In the genomic region with DNA sequence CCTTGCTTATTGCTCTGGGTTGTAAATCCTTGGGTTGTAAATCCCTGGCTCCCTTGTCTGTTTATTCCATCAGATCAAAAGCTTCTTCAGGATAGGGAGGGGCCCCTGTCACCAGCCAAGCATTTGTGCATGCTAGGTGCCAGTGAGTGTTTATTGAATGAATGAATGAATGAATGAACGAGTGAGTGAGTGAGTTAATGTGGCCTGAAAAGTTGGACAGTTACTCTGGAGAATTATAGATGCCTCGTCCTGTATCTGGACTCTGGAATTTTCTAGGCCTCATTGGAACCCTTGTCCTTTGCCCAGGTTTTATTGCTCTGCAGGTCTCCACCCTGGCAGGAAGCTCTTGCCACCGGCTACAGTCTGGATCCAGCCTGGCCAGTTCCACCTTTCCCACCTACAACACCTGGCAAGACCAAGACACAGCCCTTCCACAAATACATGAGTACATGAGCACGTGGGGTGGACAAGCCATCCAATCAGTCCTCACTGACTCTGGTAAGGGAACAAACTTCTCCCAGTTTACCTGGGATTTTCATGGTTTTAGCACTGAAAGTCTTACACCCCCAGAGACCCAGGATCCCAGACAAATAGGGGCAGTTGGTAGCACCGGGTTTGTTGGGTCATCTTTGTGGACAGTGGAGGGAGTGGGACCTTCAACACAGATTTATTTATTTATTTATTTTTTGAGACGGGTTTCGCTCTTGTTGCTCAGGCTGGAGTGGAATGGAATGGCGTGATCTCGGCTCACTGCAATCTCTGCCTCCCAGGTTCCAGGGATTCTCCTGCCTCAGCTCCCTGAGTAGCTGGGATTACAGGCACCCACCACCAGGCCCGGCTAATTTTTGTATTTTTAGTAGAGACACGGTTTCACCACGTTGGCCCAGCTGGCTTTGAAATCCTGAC, we compare ENCODE assay signal across 16 cellular contexts. TPM values are rescaled to one million over a fixed set of nuclear protein-coding genes. Genes with fewer than 3 reads are reported as not detected.
A peak's percentile ranks its signal among the peaks of the same experiment; 100 is the strongest.
DNase-seq lines count a peak whose midpoint lies in the region; TF ChIP-seq lines count a peak whose summit lies in the region.
"Had no signal": no experiment of that assay in that cellular context is flagged by ENCODE, and none has a peak within 500 bp of the region (broad histone marks: within the 10 kb centered on the region; RNA-seq: fewer than 3 reads in every experiment).

No MANE protein-coding gene starts in this region.

- no peaks in the 10 kb centered on the region for H3K27me3 Mint-ChIP-seq in Caco-2 (ENCODE audit: insufficient read depth, unreplicated experiment)
- peaks cover 13% of the 10 kb centered on the region for H3K27me3 Mint-ChIP-seq in HFFc6 (ENCODE audit: insufficient read depth)

- CTCF ChIA-PET in Caco-2 (lab: Charles Lee): no interaction called here

- no peak overlapping the region for H3K9ac ChIP-seq in OCI-LY3 (ENCODE audit: low read length)
- no peak overlapping the region for H3K9ac ChIP-seq in duodenal mucosa (ENCODE audit: low read depth in 1 of 2, low read length in 2 of 2)
- H3K9ac ChIP-seq: BLaER1 treated with 17β-estradiol and CSF1 and Interleukin-3, amounts not matched to agents 10 nM and 100 nM had no signal

- H3K4me3 ChIP-seq in Caco-2 (ENCODE audit: low read depth, low read length) (no peak overlapping the region), OCI-LY3 (ENCODE audit: low read length) (no peak overlapping the region), duodenal mucosa (ENCODE audit: low read depth in 1 of 2, low read length in 2 of 2) (no peak overlapping the region), muscle layer of duodenum (ENCODE audit: low read depth in 1 of 2, low read length in 2 of 2) (no peak overlapping the region)
- H3K4me3 ChIP-seq: BLaER1 treated with 17β-estradiol and CSF1 and Interleukin-3, amounts not matched to agents 10 nM and 100 nM; PC-9; SJSA1 had no signal

- BruUV-seq in Caco-2 (replicated peaks; lab: Mats Ljungman, UMichigan): no TSS peak

- peak in 1 of 2 experiments; percentile 72 for DNase-seq in Caco-2
- DNase-seq in HFFc6: no peak
- DNase-seq in stimulated activated CD4-positive, alpha-beta T cell treated with anti-CD3 and anti-CD28 coated beads, Interleukin-1b, Interleukin-23, amount 100 ng/mL, for 48 hours: no peak
- DNase-seq in NCI-H774 (lab: John Stamatoyannopoulos, UW): no peak
- no peak for DNase-seq in NCI-H748 treated with DMSO at 0.1 percent for 48 hours (lab: John Stamatoyannopoulos, UW)
- DNase-seq: CD8-positive, alpha-beta memory T cell; NCI-H1105; NCI-H2081; PC-9 had no signal

- POLR2A ChIA-PET in Caco-2 (lab: Charles Lee): interaction anchor here (2.3 kb wide), 1 partner anchor 15 kb away, joined by 14 read pairs; a partner anchor contains a TSS

- H3K4me3 Mint-ChIP-seq in Caco-2 (ENCODE audit: unreplicated experiment) (no peak overlapping the region), HFFc6 (no peak overlapping the region)
- H3K4me3 Mint-ChIP-seq: CD8-positive, alpha-beta memory T cell had no signal

- H3K27ac Mint-ChIP-seq in Caco-2 (ENCODE audit: unreplicated experiment) (peak overlapping the region; percentile 59), HFFc6 (no peak overlapping the region)
- H3K27ac Mint-ChIP-seq: CD8-positive, alpha-beta memory T cell had no signal

- intact Hi-C loops in Caco-2 (cut with micrococcal nuclease; ENCODE audit: unreplicated experiment): no loop called here

- H3K27me3 ChIP-seq in Caco-2 (replicated peaks; ENCODE audit: control insufficient read depth, insufficient read depth, low read length): no peaks in the 10 kb centered on the region
- H3K27me3 ChIP-seq in OCI-LY3 (ENCODE audit: low read depth, low read length): no peaks in the 10 kb centered on the region
- no peaks in the 10 kb centered on the region for H3K27me3 ChIP-seq in duodenal mucosa (ENCODE audit: control insufficient read depth in 1 of 2, insufficient read depth in 2 of 2, low read length in 2 of 2)
- H3K27me3 ChIP-seq in muscle layer of duodenum (ENCODE audit: low read depth, low read length): no peaks in the 10 kb centered on the region
- H3K27me3 ChIP-seq: BLaER1 treated with 17β-estradiol and CSF1 and Interleukin-3, amounts not matched to agents 10 nM and 100 nM; SJSA1 had no signal

- H4K20me1 ChIP-seq in OCI-LY3 (ENCODE audit: insufficient read depth, low read length): no peaks in the 10 kb centered on the region
- H4K20me1 ChIP-seq: BLaER1 treated with 17β-estradiol and CSF1 and Interleukin-3, amounts not matched to agents 10 nM and 100 nM had no signal

- H3K4me2 ChIP-seq in OCI-LY3 (ENCODE audit: low read length): no peak overlapping the region
- H3K4me2 ChIP-seq: BLaER1 treated with 17β-estradiol and CSF1 and Interleukin-3, amounts not matched to agents 10 nM and 100 nM; PC-9 had no signal

- H3K36me3 ChIP-seq in Caco-2 (ENCODE audit: control insufficient read depth, insufficient read depth, low read length) (no peaks in the 10 kb centered on the region), OCI-LY3 (replicated peaks; ENCODE audit: low read depth, low read length) (no peaks in the 10 kb centered on the region), duodenal mucosa (ENCODE audit: control insufficient read depth in 1 of 2, insufficient read depth in 2 of 2, low read length in 2 of 2) (no peaks in the 10 kb centered on the region), muscle layer of duodenum (ENCODE audit: control insufficient read depth in 1 of 2, insufficient read depth in 2 of 2, low read length in 2 of 2) (no peaks in the 10 kb centered on the region)
- H3K36me3 ChIP-seq: BLaER1 treated with 17β-estradiol and CSF1 and Interleukin-3, amounts not matched to agents 10 nM and 100 nM; SJSA1 had no signal

- no peaks in the 10 kb centered on the region for H3K79me2 ChIP-seq in OCI-LY3 (ENCODE audit: low read length)

- H3K27ac ChIP-seq in OCI-LY3 (ENCODE audit: low read length) (peak overlapping the region; percentile 97; the same call in 1 of the 2 replicates), duodenal mucosa (ENCODE audit: low read depth, low read length) (peak overlapping the region; percentile 63), muscle layer of duodenum (ENCODE audit: low read length) (peak overlapping the region; percentile 27)
- H3K27ac ChIP-seq: BLaER1 treated with 17β-estradiol and CSF1 and Interleukin-3, amounts not matched to agents 10 nM and 100 nM; PC-9; SJSA1 had no signal

- peaks cover 36% of the 10 kb centered on the region for H3K4me1 ChIP-seq in Caco-2
- H3K4me1 ChIP-seq in OCI-LY3 (ENCODE audit: low read length): peaks cover 32% of the 10 kb centered on the region
- peaks cover 22 to 23% of the 10 kb centered on the region in 2 donors for H3K4me1 ChIP-seq in duodenal mucosa (ENCODE audit: control insufficient read depth in 1 of 2, insufficient read depth in 2 of 2, low read length in 2 of 2)
- H3K4me1 ChIP-seq in muscle layer of duodenum (ENCODE audit: control insufficient read depth in 1 of 2, insufficient read depth in 2 of 2, low read length in 2 of 2): no peaks in the 10 kb centered on the region
- H3K4me1 ChIP-seq: SJSA1 had no signal

- H3K9me3 ChIP-seq in Caco-2 (peaks cover 7% of the 10 kb centered on the region; the same call in 1 of the 2 replicates), OCI-LY3 (ENCODE audit: insufficient read depth, low read length) (no peaks in the 10 kb centered on the region), duodenal mucosa (ENCODE audit: control insufficient read depth in 1 of 2, low read length in 2 of 2) (no peaks in the 10 kb centered on the region), muscle layer of duodenum (ENCODE audit: control insufficient read depth in 1 of 2, low read length in 2 of 2) (no peaks in the 10 kb centered on the region)
- H3K9me3 ChIP-seq: SJSA1 had no signal

- no peak overlapping the region for H2AFZ ChIP-seq in OCI-LY3 (ENCODE audit: low read depth, low read length)
- H2AFZ ChIP-seq: PC-9 had no signal

- no peak for TF ChIP-seq CTCF in Caco-2 (IDR thresholded peaks at IDR 0.05; ENCODE audit: insufficient read depth in 1 of 2, low read depth in 1 of 2, low read length in 1 of 2, severe bottlenecking in 1 of 2, unreplicated experiment in 1 of 2)
- no peak for TF ChIP-seq CTCF in OCI-LY3 (IDR thresholded peaks at IDR 0.05; ENCODE audit: low read depth, low read length)
- no peak for TF ChIP-seq CTCF in HFFc6 (IDR thresholded peaks at IDR 0.05)

- H3K9me3 Mint-ChIP-seq in Caco-2 (ENCODE audit: unreplicated experiment): no peaks in the 10 kb centered on the region
- peaks cover 7% of the 10 kb centered on the region; the same call in 1 of the 2 replicates for H3K9me3 Mint-ChIP-seq in HFFc6
- H3K9me3 Mint-ChIP-seq: CD8-positive, alpha-beta memory T cell had no signal

- H3K4me1 Mint-ChIP-seq in Caco-2 (ENCODE audit: low read depth, unreplicated experiment): peaks cover 19% of the 10 kb centered on the region
- H3K4me1 Mint-ChIP-seq in HFFc6 (ENCODE audit: low read depth): no peaks in the 10 kb centered on the region

- H3K36me3 Mint-ChIP-seq in Caco-2 (ENCODE audit: insufficient read depth, unreplicated experiment) (peaks cover 5% of the 10 kb centered on the region), HFFc6 (ENCODE audit: low read depth) (no peaks in the 10 kb centered on the region)
- H3K36me3 Mint-ChIP-seq: CD8-positive, alpha-beta memory T cell had no signal

RNA-seq across cellular contexts. Expression of a gene that starts 14.7 kb away (rescaled TPM):
- 712 and 783 TPM in 2 replicates for total RNA-seq in Caco-2 (2022)
- total RNA-seq in HFFc6 (2021; fragmentation: NEBNext Ultra II Directional; extraction: Animal tissue kit (Norgen Biotek cat#: 25700)): 1 to 10 TPM in 1 of 6 experiments, under 1 TPM in 5; 0.24 to 1.4 (median 0.41) TPM
- total RNA-seq: LHCN-M2, NCI-H460 had no signal

Comparison
In these comparisons a context has a peak if more than half of its experiments do, and no peak if none do; other contexts are left out.
1. H3K27ac ChIP-seq: peak in every context shown above with its lines; median percentile 97 in OCI-LY3; 63 in duodenal mucosa; 27 in muscle layer of duodenum.
2. RNA of a gene that starts 14.7 kb away (total RNA-seq): 712 to 783 TPM in Caco-2; 0.24 to 1.4 TPM in HFFc6; every median in the first group is over 100 times any median in the second.